14 cellular contexts compared by ENCODE assay signal in the genomic region with DNA sequence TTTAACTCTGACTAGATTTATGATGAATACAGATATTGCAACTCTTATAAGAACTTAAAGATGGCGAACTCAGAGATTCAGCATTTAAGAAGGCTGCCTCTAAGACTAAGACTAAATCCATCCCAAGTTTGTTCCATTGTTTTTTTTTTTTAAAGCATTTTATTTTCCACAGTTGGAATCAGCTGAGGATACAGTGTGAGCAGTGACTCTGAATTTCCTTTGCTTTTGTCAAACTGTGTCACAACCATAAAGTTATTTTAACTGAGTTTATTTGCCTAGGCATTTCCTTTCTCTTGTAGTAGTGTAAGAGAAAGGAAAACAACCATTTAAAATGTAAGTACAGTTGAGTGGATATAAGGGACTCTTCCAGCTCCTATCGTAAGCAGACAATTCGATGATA.
A peak's percentile ranks its signal among the peaks of the same experiment; 100 is the strongest.
DNase-seq lines count a peak whose midpoint lies in the region; ATAC-seq and TF ChIP-seq lines count a peak whose summit lies in the region.
"Had no signal": no experiment of that assay in that cellular context is flagged by ENCODE, and none has a peak within 500 bp of the region (broad histone marks: within the 10 kb centered on the region; RNA-seq: fewer than 3 reads in every experiment).

No MANE protein-coding gene starts in this region.

- peaks cover 38% of the 10 kb centered on the region for H3K36me3 ChIP-seq in SK-N-MC (ENCODE audit: insufficient read depth, low read length)
- H3K36me3 ChIP-seq in neural progenitor cell = no peaks in the 10 kb centered on the region

- H3K9me3 ChIP-seq in SK-N-MC (ENCODE audit: low read depth, low read length) (no peaks in the 10 kb centered on the region), neural progenitor cell (ENCODE audit: low read depth) (no peaks in the 10 kb centered on the region)
- H3K9me3 ChIP-seq: psoas muscle had no signal

- H3K27me3 Mint-ChIP-seq in CD14-positive monocyte (ENCODE audit: low read depth in 3 of 3) = no peaks in the 10 kb centered on the region
- H3K27me3 Mint-ChIP-seq in endothelial cell (ENCODE audit: unreplicated experiment) = peaks cover 2% of the 10 kb centered on the region
- no peaks in the 10 kb centered on the region for H3K27me3 Mint-ChIP-seq in neural progenitor cell (ENCODE audit: insufficient read depth, low read depth)

- H4K20me1 ChIP-seq in neural progenitor cell (ENCODE audit: low read depth) = peaks cover 98% of the 10 kb centered on the region

- intact Hi-C loops in CD14-positive monocyte (cut with micrococcal nuclease) = no loop called here

- H3K36me3 Mint-ChIP-seq in CD14-positive monocyte = peaks cover 77 to 88% of the 10 kb centered on the region in 2 donors
- no peaks in the 10 kb centered on the region for H3K36me3 Mint-ChIP-seq in endothelial cell (ENCODE audit: low read depth, unreplicated experiment)
- H3K36me3 Mint-ChIP-seq in neural progenitor cell = peaks cover under 1% of the 10 kb centered on the region

- H3K27ac ChIP-seq in SK-N-MC (peak overlapping the region; percentile 78), neural progenitor cell (peak overlapping the region; percentile 84)
- H3K27ac ChIP-seq: psoas muscle had no signal

- H3K9ac ChIP-seq in SK-N-MC (ENCODE audit: insufficient read length) (peak overlapping the region; percentile 0), neural progenitor cell (no peak overlapping the region)

- H3K9me3 Mint-ChIP-seq in CD14-positive monocyte = no peaks in the 10 kb centered on the region
- H3K9me3 Mint-ChIP-seq in endothelial cell (ENCODE audit: unreplicated experiment) = no peaks in the 10 kb centered on the region
- no peaks in the 10 kb centered on the region for H3K9me3 Mint-ChIP-seq in neural progenitor cell

- no peak overlapping the region for H3K4me2 ChIP-seq in neural progenitor cell

- H3K79me2 ChIP-seq in neural progenitor cell (ENCODE audit: low read depth) = peaks cover 100% of the 10 kb centered on the region

- DNase-seq in CD14-positive monocyte (ENCODE audit: low spot score) (no peak), SK-N-MC (ENCODE audit: low read depth, low spot score) (no peak), endothelial cell (ENCODE audit: low spot score) (no peak), neural progenitor cell (ENCODE audit: low spot score) (no peak), HT-29 (ENCODE audit: low spot score) (no peak), omental fat pad (ENCODE audit: low spot score) (no peak)
- DNase-seq in stimulated activated naive CD4-positive, alpha-beta T cell (lab: John Stamatoyannopoulos, UW) = no peak
- DNase-seq: activated CD4-positive, alpha-beta T cell treated with anti-CD3 and anti-CD28 coated beads for 4 hours; NCI-H1417; NCI-H2227 treated with DMSO at 0.1 percent for 48 hours; NK-92 treated with Interleukin-12 subunit alpha and Interleukin-12 subunit beta, amount 100 ng/mL, for 24 hours; T1000 had no signal

- H3K4me1 Mint-ChIP-seq in CD14-positive monocyte = peaks cover 93% of the 10 kb centered on the region
- peaks cover 84% of the 10 kb centered on the region for H3K4me1 Mint-ChIP-seq in endothelial cell (ENCODE audit: unreplicated experiment)
- peaks cover 86% of the 10 kb centered on the region for H3K4me1 Mint-ChIP-seq in neural progenitor cell

- no peak for ATAC-seq in omental fat pad (ENCODE audit: low FRiP score)
- ATAC-seq in GM21367 (IDR thresholded peaks at IDR 0.05; ENCODE audit: unreplicated experiment) = no peak

- H3F3A ChIP-seq in neural progenitor cell (ENCODE audit: low read depth) = peaks cover 29% of the 10 kb centered on the region

- no peaks in the 10 kb centered on the region for H3K27me3 ChIP-seq in neural progenitor cell

- H3K4me3 Mint-ChIP-seq in CD14-positive monocyte = no peak overlapping the region
- H3K4me3 Mint-ChIP-seq in endothelial cell (ENCODE audit: unreplicated experiment) = peak overlapping the region; percentile 26
- no peak overlapping the region for H3K4me3 Mint-ChIP-seq in neural progenitor cell

- H3K27ac Mint-ChIP-seq in CD14-positive monocyte (peak overlapping the region; percentile 85 to 96 (median 94)), endothelial cell (ENCODE audit: unreplicated experiment) (peak overlapping the region; percentile 49), neural progenitor cell (no peak overlapping the region)

- H3K4me3 ChIP-seq in SK-N-MC (peak overlapping the region; percentile 36), neural progenitor cell (no peak overlapping the region)
- H3K4me3 ChIP-seq: psoas muscle had no signal

- H2AFZ ChIP-seq in neural progenitor cell (replicated peaks) = no peak overlapping the region

- TF ChIP-seq CTCF in CD14-positive monocyte (IDR thresholded peaks at IDR 0.05) = no peak
- no peak for TF ChIP-seq CTCF in endothelial cell (IDR thresholded peaks at IDR 0.05; ENCODE audit: unreplicated experiment)
- TF ChIP-seq CTCF in neural progenitor cell (IDR thresholded peaks at IDR 0.05) = no peak
- no peak for TF ChIP-seq CTCF in omental fat pad (IDR thresholded peaks at IDR 0.05)

- H3K4me1 ChIP-seq in neural progenitor cell = peaks cover 61% of the 10 kb centered on the region
